Comparison of ENCODE assay signal across 11 cellular contexts in the genomic region with DNA sequence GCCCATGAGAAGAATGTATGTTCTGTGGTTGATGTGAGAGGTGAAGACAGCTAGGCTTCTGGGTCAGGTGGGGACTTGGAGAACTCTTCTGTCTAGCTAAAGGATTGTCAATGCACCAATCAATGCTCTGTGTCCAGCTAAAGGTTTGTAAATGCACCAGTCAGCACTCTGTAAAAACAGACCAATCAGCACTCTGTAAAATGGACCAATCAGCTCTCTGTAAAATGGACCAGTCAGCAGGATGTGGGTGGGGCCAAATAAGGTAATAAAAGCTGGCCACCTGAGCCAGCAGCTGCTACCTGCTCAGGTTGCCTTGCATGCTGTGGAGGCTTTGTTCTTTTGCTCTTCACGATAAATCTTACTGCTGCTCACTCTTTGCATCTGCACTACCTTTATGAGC. TPM values are rescaled to one million over a fixed set of nuclear protein-coding genes. Genes with fewer than 3 reads are reported as not detected.
"Had no signal": no experiment of that assay in that cellular context is flagged by ENCODE, and none has a peak within 500 bp of the region (broad histone marks: within the 10 kb centered on the region; RNA-seq: fewer than 3 reads in every experiment).

No MANE protein-coding gene starts in this region.

RNA-seq across cellular contexts. Expression of a gene that starts 15.0 kb away (rescaled TPM):
- total RNA-seq: subcutaneous adipose tissue, temporal lobe, testis, thoracic aorta, thyroid gland, transverse colon, upper lobe of right lung, ureter, urinary bladder, uterus, vagina had no signal
- polyA plus RNA-seq: urinary bladder had no signal
